ENCODE assay signal across 13 cellular contexts in the genomic region with DNA sequence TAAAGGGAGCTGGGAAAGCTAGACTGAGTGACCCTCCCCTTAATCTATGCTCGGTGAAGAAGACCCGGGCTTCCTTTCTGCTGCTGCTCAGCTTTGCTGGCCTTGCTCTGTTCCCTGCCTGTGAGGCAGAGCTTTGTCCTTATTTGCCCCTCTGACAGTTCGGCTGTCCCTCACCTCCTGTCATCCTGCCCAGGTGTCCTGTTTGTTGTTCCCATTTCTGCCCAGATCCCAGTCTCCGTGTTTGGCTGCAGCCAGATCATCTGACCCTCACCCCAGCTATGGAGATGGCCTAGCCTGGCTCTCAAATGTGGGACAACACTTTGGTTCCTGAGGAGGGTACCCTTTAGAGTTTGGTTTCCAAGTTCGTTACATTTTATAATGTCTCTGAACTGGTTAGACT. TPM values are rescaled to one million over a fixed set of nuclear protein-coding genes. Genes with fewer than 3 reads are reported as not detected.
A peak's percentile ranks its signal among the peaks of the same experiment; 100 is the strongest.
DNase-seq lines count a peak whose midpoint lies in the region; ATAC-seq and TF ChIP-seq lines count a peak whose summit lies in the region.
"Had no signal": no experiment of that assay in that cellular context is flagged by ENCODE, and none has a peak within 500 bp of the region (broad histone marks: within the 10 kb centered on the region; RNA-seq: fewer than 3 reads in every experiment).

No MANE protein-coding gene starts in this region.

- whole genome bisulfite sequencing in mammary epithelial cell (ENCODE audit: low coverage, missing lambda C conversion rate): 72% methylated on average over 5 of the region's 5 CpGs
- WGBS in thyroid gland, 2 donors: 84 to 91% methylated on average over 5 of the region's 5 CpGs

- H3K36me3 ChIP-seq in mammary epithelial cell (ENCODE audit: insufficient read depth, low read length) (peaks cover 25% of the 10 kb centered on the region), thyroid gland (peaks cover 19 to 28% of the 10 kb centered on the region in 2 donors)

- H3K4me1 ChIP-seq in mammary epithelial cell (ENCODE audit: insufficient read depth, low read length) (peaks cover 20% of the 10 kb centered on the region), thyroid gland (peaks cover 0 to 4% of the 10 kb centered on the region in 2 donors)

- no peaks in the 10 kb centered on the region for H4K20me1 ChIP-seq in mammary epithelial cell (ENCODE audit: insufficient read depth, low read length)

- in situ Hi-C loops in mammary epithelial cell (cut with MboI; ENCODE audit: low sequenced_read_pairs in 2 of 2): no loop called here

- peak overlapping the region; percentile 17 for H3K27ac ChIP-seq in mammary epithelial cell (ENCODE audit: insufficient read depth, low read depth, low read length)
- no peak overlapping the region for H3K27ac ChIP-seq in thyroid gland

- no peak for TF ChIP-seq POLR2A in thyroid gland (IDR thresholded peaks at IDR 0.05)

- no peak overlapping the region for H3K4me3 Mint-ChIP-seq in natural killer cell treated with Interleukin-12 subunit alpha and Interleukin-12 subunit beta and Interleukin-15 and Interleukin-18, amount 100 ng/mL, for 72 hours
- H3K4me3 Mint-ChIP-seq in natural killer cell (no peak overlapping the region), type B pancreatic cell (no peak overlapping the region)

- no peak overlapping the region for H3K4me2 ChIP-seq in mammary epithelial cell (ENCODE audit: insufficient read depth, low read depth, low read length)
- H3K4me2 ChIP-seq: smooth muscle cell had no signal

- H3K27me3 Mint-ChIP-seq in natural killer cell treated with Interleukin-12 subunit alpha and Interleukin-12 subunit beta and Interleukin-15 and Interleukin-18, amount 100 ng/mL, for 72 hours: no peaks in the 10 kb centered on the region
- H3K27me3 Mint-ChIP-seq in natural killer cell (ENCODE audit: low read depth in 2 of 2): no peaks in the 10 kb centered on the region
- no peaks in the 10 kb centered on the region for H3K27me3 Mint-ChIP-seq in type B pancreatic cell

- dilution Hi-C loops in mammary epithelial cell (cut with HindIII; ENCODE audit: low sequenced_read_pairs): no loop called here

- no peak for DNase-seq in natural killer cell treated with Interleukin-12 subunit alpha and Interleukin-12 subunit beta and Interleukin-15 and Interleukin-18, amount 100 ng/mL, for 72 hours (ENCODE audit: low spot score)
- DNase-seq in natural killer cell: no peak
- DNase-seq in mammary epithelial cell: no peak
- peak; percentile 93 for DNase-seq in left lobe of liver (ENCODE audit: low spot score)
- DNase-seq in type B pancreatic cell (ENCODE audit: extremely low spot score, unreplicated experiment): no peak
- DNase-seq in GM19238 (ENCODE audit: insufficient read length, low spot score): no peak
- no peak for DNase-seq in thyroid gland
- DNase-seq: activated CD4-positive, alpha-beta T cell treated with anti-CD3 and anti-CD28 coated beads for 1 hour; DMS53; KBM-7; SW 1271 had no signal

- peaks cover 52% of the 10 kb centered on the region for H3K79me2 ChIP-seq in mammary epithelial cell (ENCODE audit: insufficient read depth, low read length)

- H3K27ac Mint-ChIP-seq in natural killer cell treated with Interleukin-12 subunit alpha and Interleukin-12 subunit beta and Interleukin-15 and Interleukin-18, amount 100 ng/mL, for 72 hours: peak overlapping the region; percentile 24 to 38
- H3K27ac Mint-ChIP-seq in natural killer cell (peak overlapping the region in 1 of 2 donors; percentile 74), type B pancreatic cell (peak overlapping the region; percentile 22)

- no peak for ATAC-seq in natural killer cell treated with Interleukin-12 subunit alpha and Interleukin-12 subunit beta and Interleukin-15 and Interleukin-18, amount 100 ng/mL, for 72 hours
- ATAC-seq in natural killer cell (no peak), left lobe of liver (peak; percentile 94), HG02642 (IDR thresholded peaks at IDR 0.05; ENCODE audit: poor library complexity, unreplicated experiment) (no peak)

- intact Hi-C loops in natural killer cell (cut with micrococcal nuclease) (loop anchor here (2.0 kb wide), 1 partner anchor 318 kb away; no protein-coding TSS in a partner anchor), mammary epithelial cell (cut with micrococcal nuclease) (loop anchor here (1.0 to 10.0 kb wide), 5 partner anchors 43 to 1310 kb away; a partner anchor contains a TSS), thyroid gland (cut with DNase I) (no loop called here)

- H3K4me1 Mint-ChIP-seq in natural killer cell treated with Interleukin-12 subunit alpha and Interleukin-12 subunit beta and Interleukin-15 and Interleukin-18, amount 100 ng/mL, for 72 hours (ENCODE audit: low read depth in 2 of 2): peaks cover 20 to 35% of the 10 kb centered on the region in 2 donors
- peaks cover 16 to 55% of the 10 kb centered on the region in 2 donors for H3K4me1 Mint-ChIP-seq in natural killer cell
- peaks cover 11% of the 10 kb centered on the region for H3K4me1 Mint-ChIP-seq in type B pancreatic cell (ENCODE audit: unreplicated experiment)

- CTCF ChIA-PET in mammary epithelial cell (lab: Charles Lee; ENCODE audit: low non-redundant PET): interaction anchor here (0.6 to 1.0 kb wide), 2 partner anchors 35 to 542 kb away, joined by 3 to 6 read pairs; a partner anchor contains a TSS

- no peak overlapping the region for H3K4me3 ChIP-seq in mammary epithelial cell (replicated peaks in 1 of 3; ENCODE audit: insufficient read depth in 1 of 3, low read depth in 2 of 3, low read length in 3 of 3)
- H3K4me3 ChIP-seq in thyroid gland (replicated peaks in 1 of 3): no peak overlapping the region
- H3K4me3 ChIP-seq: smooth muscle cell had no signal

- H3K27me3 ChIP-seq in mammary epithelial cell (ENCODE audit: insufficient read depth, low read length) (no peaks in the 10 kb centered on the region), thyroid gland (no peaks in the 10 kb centered on the region)

- H3K9me3 ChIP-seq in mammary epithelial cell (replicated peaks; ENCODE audit: insufficient read depth, low read length): no peaks in the 10 kb centered on the region
- H3K9me3 ChIP-seq in thyroid gland: no peaks in the 10 kb centered on the region

- no peaks in the 10 kb centered on the region for H3K9me3 Mint-ChIP-seq in natural killer cell treated with Interleukin-12 subunit alpha and Interleukin-12 subunit beta and Interleukin-15 and Interleukin-18, amount 100 ng/mL, for 72 hours
- H3K9me3 Mint-ChIP-seq in natural killer cell (no peaks in the 10 kb centered on the region), type B pancreatic cell (no peaks in the 10 kb centered on the region)

- H3K36me3 Mint-ChIP-seq in natural killer cell treated with Interleukin-12 subunit alpha and Interleukin-12 subunit beta and Interleukin-15 and Interleukin-18, amount 100 ng/mL, for 72 hours: peaks cover 45% of the 10 kb centered on the region
- H3K36me3 Mint-ChIP-seq in natural killer cell: peaks cover 53% of the 10 kb centered on the region
- peaks cover 11% of the 10 kb centered on the region for H3K36me3 Mint-ChIP-seq in type B pancreatic cell

- no peak overlapping the region for H3K9ac ChIP-seq in mammary epithelial cell (ENCODE audit: insufficient read depth, low read length)

- TF ChIP-seq CTCF in natural killer cell (IDR thresholded peaks at IDR 0.05): no peak
- TF ChIP-seq CTCF in mammary epithelial cell (conservative IDR thresholded peaks at IDR 0.05 in 1 of 2, IDR thresholded peaks at IDR 0.05 in 1 of 2; ENCODE audit: extremely low read depth in 1 of 2, insufficient read depth in 1 of 2, low read depth in 1 of 2, low read length in 2 of 2): no peak
- no peak for TF ChIP-seq CTCF in type B pancreatic cell (conservative IDR thresholded peaks at IDR 0.05)
- no peak for TF ChIP-seq CTCF in thyroid gland (IDR thresholded peaks at IDR 0.05)

- no peak overlapping the region for H2AFZ ChIP-seq in mammary epithelial cell (ENCODE audit: low read depth, low read length)

- BruUV-seq in mammary epithelial cell (replicated peaks; lab: Mats Ljungman, UMichigan): no TSS peak

RNA-seq across cellular contexts. Expression of a gene that starts 20.2 kb away (rescaled TPM):
- 100 to 1,000 TPM; 111 to 135 TPM for total RNA-seq in natural killer cell treated with Interleukin-12 subunit alpha and Interleukin-12 subunit beta and Interleukin-15 and Interleukin-18, amount 100 ng/mL, for 72 hours
- total RNA-seq in natural killer cell: 100 to 1,000 TPM in 2 of 3 donors, 10 to 100 TPM in 1; 96.5 to 166 (median 102) TPM
- 10 to 100 TPM; 45.6 to 56.0 TPM for total RNA-seq in mammary epithelial cell
- 13.7 TPM for polyA plus RNA-seq in mammary epithelial cell
- polyA minus RNA-seq in mammary epithelial cell: 11.3 TPM
- total RNA-seq in left lobe of liver: 32.1 TPM
- 24.4 and 31.1 TPM in 2 replicates for total RNA-seq in type B pancreatic cell (ENCODE audit: low replicate concordance)
- total RNA-seq in thyroid gland: 10 to 100 TPM; 18.0 to 42.7 (median 30.7) TPM
